21 cellular contexts compared by ENCODE assay signal in the genomic region with DNA sequence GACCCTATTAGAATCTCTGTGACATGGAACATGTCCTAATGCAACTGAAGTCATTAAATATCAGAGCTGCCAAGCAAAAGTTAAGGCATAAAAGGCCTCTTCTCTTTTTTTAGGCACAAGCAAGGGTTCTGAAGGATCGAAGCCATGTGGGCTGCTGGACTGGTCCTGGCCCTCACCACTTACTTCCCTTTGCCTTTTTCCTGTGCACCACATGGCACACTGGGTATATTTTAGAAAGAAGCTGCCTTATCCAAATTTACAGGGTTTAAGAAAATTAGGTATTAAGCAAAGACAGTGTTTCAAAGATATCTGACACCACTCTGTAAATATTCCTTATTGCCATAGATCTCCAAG. TPM values are rescaled to one million over a fixed set of nuclear protein-coding genes. Genes with fewer than 3 reads are reported as not detected.
"Had no signal": no experiment of that assay in that cellular context is flagged by ENCODE, and none has a peak within 500 bp of the region (broad histone marks: within the 10 kb centered on the region; RNA-seq: fewer than 3 reads in every experiment).

No MANE protein-coding gene starts in this region.

- H3K4me3 ChIP-seq: lower lobe of right lung, right atrium auricular region, tibial nerve had no signal

- H3K27ac ChIP-seq: lower lobe of right lung, right atrium auricular region, WERI-Rb-1 had no signal

- H3K4me1 ChIP-seq: right atrium auricular region, tibial nerve had no signal

- H3K9me3 ChIP-seq: lower lobe of right lung, right atrium auricular region, tibial nerve had no signal

- H3K36me3 ChIP-seq: lower lobe of right lung, right atrium auricular region, tibial nerve, WERI-Rb-1 had no signal

- DNase-seq: activated CD4-positive, alpha-beta T cell treated with anti-CD3 and anti-CD28 coated beads for 1 hour; activated CD4-positive, alpha-beta T cell treated with anti-CD3 and anti-CD28 coated beads, Interleukin-2, amount 50 U/mL, for 4 hours; activated naive CD4-positive, alpha-beta T cell; activated naive CD8-positive, alpha-beta T cell treated with anti-CD3 and anti-CD28 coated beads, Interleukin-2, amount 10 ng/mL, durations not matched to agents 7 days and 5 days; central memory CD4-positive, alpha-beta T cell; foreskin melanocyte; glutamatergic neuron; hippocampal formation; lower lobe of right lung; midbrain; nephron progenitor cell; stimulated activated CD4-positive, alpha-beta T cell treated with anti-CD3 and anti-CD28 coated beads, Interleukin-12 subunit alpha, Interleukin-12 subunit beta, amount 100 ng/mL, for 4 hours; stimulated activated CD4-positive, alpha-beta T cell treated with anti-CD3 and anti-CD28 coated beads, Interleukin-1b, Interleukin-23, amount 100 ng/mL, for 48 hours; stimulated activated CD8-positive, alpha-beta memory T cell treated with anti-CD3 and anti-CD28 coated beads, Interleukin-4, amount 100 ng/mL, for 48 hours; stimulated activated naive CD4-positive, alpha-beta T cell treated with Interleukin-2 at 50 U/mL for 16 hours; T-helper 2 cell; WERI-Rb-1 had no signal

- H3K27me3 ChIP-seq: right atrium auricular region, tibial nerve had no signal

RNA-seq across cellular contexts. Expression of a gene that starts 38.9 kb away (rescaled TPM):
- total RNA-seq: activated CD8-positive, alpha-beta memory T cell treated with anti-CD3 and anti-CD28 coated beads for 36 hours; activated naive CD8-positive, alpha-beta T cell treated with anti-CD3 and anti-CD28 coated beads, Interleukin-2, amount 10 ng/mL, durations not matched to agents 7 days and 5 days; activated T-helper 1 cell treated with anti-CD3 and anti-CD28 coated beads, Interleukin-12 subunit alpha, Interleukin-12 subunit beta, Interleukin-2, Interleukin-4 antibody, amounts not matched to agents 30 ng/mL and 10 ng/mL and 1 ng/mL, durations not matched to agents 14 hours and 24 hours and 36 hours; lower lobe of right lung; right atrium auricular region had no signal
